ENCODE assay signal across 11 cellular contexts in genomic region chr4:94519019-94519418, GRCh38.
DNase-seq lines count a peak whose midpoint lies in the region; ATAC-seq and TF ChIP-seq lines count a peak whose summit lies in the region.
"Had no signal": no experiment of that assay in that cellular context is flagged by ENCODE, and none has a peak within 500 bp of the region (broad histone marks: within the 10 kb centered on the region; RNA-seq: fewer than 3 reads in every experiment).

No MANE protein-coding gene starts in this region.

- POLR2A ChIA-PET in WTC11 (lab: Charles Lee) = no interaction called here
- POLR2A ChIA-PET in CD4-positive, alpha-beta T cell (lab: Charles Lee) = no interaction called here

- H3K4me3 Mint-ChIP-seq in WTC11 = no peak overlapping the region
- H3K4me3 Mint-ChIP-seq in Calu3 (ENCODE audit: low read depth, unreplicated experiment) = no peak overlapping the region
- H3K4me3 Mint-ChIP-seq in CD4-positive, alpha-beta T cell = no peak overlapping the region

- no peak for TF ChIP-seq POLR2A in gastrocnemius medialis (IDR thresholded peaks at IDR 0.05)

- H3K27ac Mint-ChIP-seq in WTC11 = peak overlapping the region; percentile 3; the same call in 1 of the 2 replicates
- H3K27ac Mint-ChIP-seq in Calu3 (ENCODE audit: unreplicated experiment) = no peak overlapping the region
- no peak overlapping the region for H3K27ac Mint-ChIP-seq in CD4-positive, alpha-beta T cell

- H3K4me1 ChIP-seq in gastrocnemius medialis = peaks cover 92 to 94% of the 10 kb centered on the region in 2 donors

- BruUV-seq in Calu3 (replicated peaks; lab: Mats Ljungman, UMichigan) = no TSS peak

- intact Hi-C loops in gastrocnemius medialis (cut with DNase I; ENCODE audit: low total_unique reads) = no loop called here
- intact Hi-C loops in Calu3 (cut with micrococcal nuclease; ENCODE audit: unreplicated experiment) = no loop called here
- intact Hi-C loops in CD4-positive, alpha-beta T cell (cut with DNase I, micrococcal nuclease) = no loop called here

- no peaks in the 10 kb centered on the region for H3K9me3 ChIP-seq in gastrocnemius medialis
- H3K9me3 ChIP-seq in CD4-positive, alpha-beta T cell (ENCODE audit: control insufficient read depth, low read length) = no peaks in the 10 kb centered on the region

- DNase-seq in WTC11 (ENCODE audit: low spot score) (no peak), gastrocnemius medialis (no peak), Calu3 (no peak), AG20443 (ENCODE audit: low spot score) (no peak)
- no peak for DNase-seq in stimulated activated naive CD4-positive, alpha-beta T cell treated with Interleukin-2 at 50 U/mL for 16 hours (lab: John Stamatoyannopoulos, UW)
- no peak for DNase-seq in CD4-positive, alpha-beta T cell
- DNase-seq: DMS79, NCI-H524, WERI-Rb-1 had no signal

- H3K9me3 Mint-ChIP-seq in WTC11 = no peaks in the 10 kb centered on the region
- no peaks in the 10 kb centered on the region for H3K9me3 Mint-ChIP-seq in Calu3 (ENCODE audit: low read depth, unreplicated experiment)
- H3K9me3 Mint-ChIP-seq in CD4-positive, alpha-beta T cell = no peaks in the 10 kb centered on the region

- H3K4me3 ChIP-seq in gastrocnemius medialis = no peak overlapping the region

- in situ Hi-C loops in gastrocnemius medialis (cut with MboI; ENCODE audit: low sequenced_read_pairs in 4 of 4) = no loop called here

- H3K36me3 ChIP-seq in gastrocnemius medialis = no peaks in the 10 kb centered on the region
- H3K36me3 ChIP-seq: WERI-Rb-1 had no signal

- H3K36me3 Mint-ChIP-seq in WTC11 (no peaks in the 10 kb centered on the region), Calu3 (ENCODE audit: insufficient read depth, unreplicated experiment) (no peaks in the 10 kb centered on the region)
- no peaks in the 10 kb centered on the region for H3K36me3 Mint-ChIP-seq in CD4-positive, alpha-beta T cell (ENCODE audit: low read depth)

- no peaks in the 10 kb centered on the region for H3K27me3 ChIP-seq in gastrocnemius medialis
- no peaks in the 10 kb centered on the region for H3K27me3 ChIP-seq in CD4-positive, alpha-beta T cell (ENCODE audit: control insufficient read depth, insufficient read depth, low read length)

- TF ChIP-seq CTCF in WTC11 (IDR thresholded peaks at IDR 0.05) (no peak), gastrocnemius medialis (IDR thresholded peaks at IDR 0.05 in 4 of 5, conservative IDR thresholded peaks at IDR 0.05 in 1 of 5) (no peak), Calu3 (IDR thresholded peaks at IDR 0.05; ENCODE audit: unreplicated experiment) (no peak)
- no peak for TF ChIP-seq CTCF in CD4-positive, alpha-beta T cell (IDR thresholded peaks at IDR 0.05)

- H3K27me3 Mint-ChIP-seq in WTC11 (ENCODE audit: low read depth) (no peaks in the 10 kb centered on the region), Calu3 (ENCODE audit: unreplicated experiment) (no peaks in the 10 kb centered on the region)
- H3K27me3 Mint-ChIP-seq in CD4-positive, alpha-beta T cell = no peaks in the 10 kb centered on the region

- H3K4me1 Mint-ChIP-seq in WTC11 (peaks cover 9% of the 10 kb centered on the region), Calu3 (ENCODE audit: low read depth, unreplicated experiment) (peaks cover 22% of the 10 kb centered on the region)
- peaks cover 19% of the 10 kb centered on the region for H3K4me1 Mint-ChIP-seq in CD4-positive, alpha-beta T cell (ENCODE audit: low read depth)

- ATAC-seq in GM19324 (IDR thresholded peaks at IDR 0.05; ENCODE audit: low FRiP score, unreplicated experiment) (peak; percentile 66), HG03066 (IDR thresholded peaks at IDR 0.05; ENCODE audit: low read depth, unreplicated experiment) (peak; percentile 57), WTC11 (no peak), gastrocnemius medialis (no peak)
- ATAC-seq in CD4-positive, alpha-beta T cell (ENCODE audit: poor library complexity) = no peak

- peak overlapping the region; percentile 61 to 99 (median 84) for H3K27ac ChIP-seq in gastrocnemius medialis
- H3K27ac ChIP-seq in CD4-positive, alpha-beta T cell (ENCODE audit: low read depth, low read length) = no peak overlapping the region
- H3K27ac ChIP-seq: WERI-Rb-1 had no signal

- CTCF ChIA-PET in WTC11 (lab: Charles Lee) (no interaction called here), Calu3 (lab: Charles Lee) (no interaction called here)
- CTCF ChIA-PET in CD4-positive, alpha-beta T cell (lab: Charles Lee) = no interaction called here

TF ChIP-seq in WTC11, 78 proteins besides CTCF, POLR2A, EP300 and RAD21:
- TF ChIP-seq ZNF121 (CRISPR knock-in tag; IDR thresholded peaks at IDR 0.05) = no peak
- TF ChIP-seq NR3C1 (CRISPR knock-in tag; conservative IDR thresholded peaks at IDR 0.05; ENCODE audit: low read depth) = no peak
- TF ChIP-seq ZNF416 (CRISPR knock-in tag; IDR thresholded peaks at IDR 0.05) = no peak
- no peak for TF ChIP-seq NFE2L1 (CRISPR knock-in tag; IDR thresholded peaks at IDR 0.05)
- TF ChIP-seq FOXK1 (CRISPR knock-in tag; IDR thresholded peaks at IDR 0.05) = no peak
- TF ChIP-seq ZSCAN18 (CRISPR knock-in tag; IDR thresholded peaks at IDR 0.05) = no peak
- no peak for TF ChIP-seq MXD4 (CRISPR knock-in tag; IDR thresholded peaks at IDR 0.05; ENCODE audit: borderline replicate concordance)
- TF ChIP-seq ARID4B (CRISPR knock-in tag; IDR thresholded peaks at IDR 0.05; ENCODE audit: borderline replicate concordance) = no peak
- TF ChIP-seq CREM (CRISPR knock-in tag; IDR thresholded peaks at IDR 0.05) = no peak

Comparison
In these comparisons a context has a peak if more than half of its experiments do, and no peak if none do; other contexts are left out.
1. ATAC-seq: peak in GM19324 (single experiment) and HG03066 (single experiment); none in WTC11 (single experiment), gastrocnemius medialis (0 of 2) and CD4-positive, alpha-beta T cell (single experiment).